ENCODE assay signal across 8 cellular contexts in genomic region chr4:47933798-47934197, GRCh38. TPM values are rescaled to one million over a fixed set of nuclear protein-coding genes. Genes with fewer than 3 reads are reported as not detected.
A peak's percentile ranks its signal among the peaks of the same experiment; 100 is the strongest.
DNase-seq lines count a peak whose midpoint lies in the region; ATAC-seq, FAIRE-seq and TF ChIP-seq lines count a peak whose summit lies in the region.

No MANE protein-coding gene starts in this region.

- ATAC-seq in activated CD4-positive, alpha-beta T cell treated with anti-CD3 and anti-CD28 coated beads for 36 hours: peak; percentile 49
- ATAC-seq in HG02981 (IDR thresholded peaks at IDR 0.05; ENCODE audit: unreplicated experiment) (peak; percentile 66), HG02840 (IDR thresholded peaks at IDR 0.05; ENCODE audit: low FRiP score, unreplicated experiment) (no peak), HG03460 (IDR thresholded peaks at IDR 0.05; ENCODE audit: unreplicated experiment) (no peak)
- ATAC-seq in naive thymus-derived CD8-positive, alpha-beta T cell: peak; percentile 62 to 67

- no peaks in the 10 kb centered on the region for H3K9me3 Mint-ChIP-seq in activated CD4-positive, alpha-beta T cell treated with anti-CD3 and anti-CD28 coated beads for 36 hours (ENCODE audit: low read depth)
- H3K9me3 Mint-ChIP-seq in activated CD4-positive, alpha-beta T cell treated with anti-CD3 and anti-CD28 coated beads, Interleukin-2, amount 10 ng/mL, durations not matched to agents 7 days and 5 days: no peaks in the 10 kb centered on the region
- H3K9me3 Mint-ChIP-seq in naive thymus-derived CD8-positive, alpha-beta T cell: no peaks in the 10 kb centered on the region

- H3K4me1 ChIP-seq in PC-9 (replicated peaks; ENCODE audit: insufficient read depth): no peaks in the 10 kb centered on the region

- H3K4me3 Mint-ChIP-seq in activated CD4-positive, alpha-beta T cell treated with anti-CD3 and anti-CD28 coated beads for 36 hours: no peak overlapping the region
- no peak overlapping the region for H3K4me3 Mint-ChIP-seq in activated CD4-positive, alpha-beta T cell treated with anti-CD3 and anti-CD28 coated beads, Interleukin-2, amount 10 ng/mL, durations not matched to agents 7 days and 5 days
- H3K4me3 Mint-ChIP-seq in naive thymus-derived CD8-positive, alpha-beta T cell: no peak overlapping the region

- intact Hi-C loops in activated CD4-positive, alpha-beta T cell treated with anti-CD3 and anti-CD28 coated beads for 36 hours (cut with DNase I, micrococcal nuclease): loop anchor here (1.0 to 5.0 kb wide), 6 partner anchors 96 to 266 kb away; partner anchors contain the start of gene CORIN (in 1 of the 2)
- intact Hi-C loops in PC-9 (cut with micrococcal nuclease; ENCODE audit: unreplicated experiment): loop anchor here (5.0 kb wide), 1 partner anchor 246 kb away; no protein-coding TSS in a partner anchor

- H3K36me3 Mint-ChIP-seq in activated CD4-positive, alpha-beta T cell treated with anti-CD3 and anti-CD28 coated beads for 36 hours (ENCODE audit: low read depth): no peaks in the 10 kb centered on the region
- no peaks in the 10 kb centered on the region for H3K36me3 Mint-ChIP-seq in activated CD4-positive, alpha-beta T cell treated with anti-CD3 and anti-CD28 coated beads, Interleukin-2, amount 10 ng/mL, durations not matched to agents 7 days and 5 days (ENCODE audit: low read depth)
- peaks cover 0 to 5% (median 0%) of the 10 kb centered on the region in 3 donors for H3K36me3 Mint-ChIP-seq in naive thymus-derived CD8-positive, alpha-beta T cell

- no peak for DNase-seq in activated CD4-positive, alpha-beta T cell treated with anti-CD3 and anti-CD28 coated beads for 36 hours
- DNase-seq in activated CD4-positive, alpha-beta T cell treated with anti-CD3 and anti-CD28 coated beads, Interleukin-2, amount 10 ng/mL, durations not matched to agents 7 days and 5 days: no peak
- DNase-seq in PC-9: peak in 1 of 2 experiments; percentile 41
- peak in 3 of 10 donors; percentile 52 to 59 (median 52) for DNase-seq in naive thymus-derived CD8-positive, alpha-beta T cell

- no TSS peak for BruUV-seq in PC-9 (replicated peaks; lab: Mats Ljungman, UMichigan)

- no peak overlapping the region for H3K27ac ChIP-seq in PC-9

- H3K4me2 ChIP-seq in PC-9: no peak overlapping the region

- no peaks in the 10 kb centered on the region for H3K9me2 ChIP-seq in PC-9 (ENCODE audit: insufficient read depth)

- H3K4me1 Mint-ChIP-seq in activated CD4-positive, alpha-beta T cell treated with anti-CD3 and anti-CD28 coated beads for 36 hours: no peaks in the 10 kb centered on the region
- H3K4me1 Mint-ChIP-seq in activated CD4-positive, alpha-beta T cell treated with anti-CD3 and anti-CD28 coated beads, Interleukin-2, amount 10 ng/mL, durations not matched to agents 7 days and 5 days: no peaks in the 10 kb centered on the region
- no peaks in the 10 kb centered on the region for H3K4me1 Mint-ChIP-seq in naive thymus-derived CD8-positive, alpha-beta T cell

- H3K4me3 ChIP-seq in PC-9: no peak overlapping the region

- no peak overlapping the region for H3K27ac Mint-ChIP-seq in activated CD4-positive, alpha-beta T cell treated with anti-CD3 and anti-CD28 coated beads for 36 hours
- no peak overlapping the region for H3K27ac Mint-ChIP-seq in activated CD4-positive, alpha-beta T cell treated with anti-CD3 and anti-CD28 coated beads, Interleukin-2, amount 10 ng/mL, durations not matched to agents 7 days and 5 days
- no peak overlapping the region for H3K27ac Mint-ChIP-seq in naive thymus-derived CD8-positive, alpha-beta T cell

- CTCF ChIA-PET in activated CD4-positive, alpha-beta T cell treated with anti-CD3 and anti-CD28 coated beads for 36 hours (lab: Charles Lee): interaction anchor here (0.6 to 3.4 kb wide), 29 partner anchors 10 to 1089 kb away, joined by 3 to 31 read pairs (median 4); partner anchors contain the start of gene CORIN
- CTCF ChIA-PET in activated CD4-positive, alpha-beta T cell treated with anti-CD3 and anti-CD28 coated beads, Interleukin-2, amount 10 ng/mL, durations not matched to agents 7 days and 5 days (lab: Charles Lee): interaction anchor here (1.0 to 1.5 kb wide), 5 partner anchors 12 to 261 kb away, joined by 3 to 4 read pairs (median 3); partner anchors contain the start of gene NFXL1
- CTCF ChIA-PET in PC-9 (lab: Charles Lee): interaction anchor here (0.6 to 1.3 kb wide), 6 partner anchors 19 to 1963 kb away, joined by 3 to 6 read pairs (median 4); partner anchors contain the start of gene NFXL1

- H2AFZ ChIP-seq in PC-9: no peak overlapping the region

- POLR2A ChIA-PET in activated CD4-positive, alpha-beta T cell treated with anti-CD3 and anti-CD28 coated beads for 36 hours (lab: Charles Lee): interaction anchor here (0.6 kb wide), 1 partner anchor 239 kb away, joined by 4 read pairs; no protein-coding TSS in a partner anchor
- POLR2A ChIA-PET in activated CD4-positive, alpha-beta T cell treated with anti-CD3 and anti-CD28 coated beads, Interleukin-2, amount 10 ng/mL, durations not matched to agents 7 days and 5 days (lab: Charles Lee): no interaction called here
- POLR2A ChIA-PET in PC-9 (lab: Charles Lee; ENCODE audit: unreplicated experiment): no interaction called here
- POLR2A ChIA-PET in naive thymus-derived CD8-positive, alpha-beta T cell (lab: Charles Lee): no interaction called here

- no peaks in the 10 kb centered on the region for H3F3A ChIP-seq in PC-9 (ENCODE audit: insufficient read depth, low read depth)

- no peaks in the 10 kb centered on the region for H3K79me2 ChIP-seq in PC-9 (ENCODE audit: low read depth)

- no peaks in the 10 kb centered on the region for H4K20me1 ChIP-seq in PC-9 (ENCODE audit: insufficient read depth)

- no peaks in the 10 kb centered on the region for H3K9me3 ChIP-seq in PC-9 (ENCODE audit: insufficient read depth, low read depth)

- H3K27me3 Mint-ChIP-seq in activated CD4-positive, alpha-beta T cell treated with anti-CD3 and anti-CD28 coated beads for 36 hours: peaks cover 2% of the 10 kb centered on the region
- peaks cover 6% of the 10 kb centered on the region for H3K27me3 Mint-ChIP-seq in activated CD4-positive, alpha-beta T cell treated with anti-CD3 and anti-CD28 coated beads, Interleukin-2, amount 10 ng/mL, durations not matched to agents 7 days and 5 days
- H3K27me3 Mint-ChIP-seq in naive thymus-derived CD8-positive, alpha-beta T cell: peaks cover 0 to 8% (median 2%) of the 10 kb centered on the region in 5 donors

- peak; percentile 95 for FAIRE-seq in endometrium (lab: Jason Lieb, UNC)

- H3K27me3 ChIP-seq in PC-9 (ENCODE audit: insufficient read depth, low read depth): no peaks in the 10 kb centered on the region

- no peaks in the 10 kb centered on the region for H3K36me3 ChIP-seq in PC-9 (ENCODE audit: low read depth)

- TF ChIP-seq CTCF in PC-9 (conservative IDR thresholded peaks at IDR 0.05): peak; percentile 85

RNA-seq across cellular contexts. Expression of gene NFXL1, which starts 19.4 kb away (rescaled TPM):
- 10 to 100 TPM; 12.6 to 14.4 TPM for total RNA-seq in activated CD4-positive, alpha-beta T cell treated with anti-CD3 and anti-CD28 coated beads for 36 hours
- total RNA-seq in activated CD4-positive, alpha-beta T cell treated with anti-CD3 and anti-CD28 coated beads, Interleukin-2, amount 10 ng/mL, durations not matched to agents 7 days and 5 days: 10 to 100 TPM in 1 of 2 experiments, 1 to 10 TPM in 1; 9.0 to 10.6 TPM
- total RNA-seq in PC-9 (2021): 15.5 and 15.7 TPM in 2 replicates
- 10 to 100 TPM; 15.2 to 17.9 TPM for total RNA-seq in naive thymus-derived CD8-positive, alpha-beta T cell
- polyA plus RNA-seq in naive thymus-derived CD8-positive, alpha-beta T cell: 10 to 100 TPM in 1 of 3 donors, 1 to 10 TPM in 2; 7.1 to 12.1 (median 8.0) TPM

Comparison
In these comparisons a context has a peak if more than half of its experiments do, and no peak if none do; other contexts are left out.
1. ATAC-seq: peak in activated CD4-positive, alpha-beta T cell treated with anti-CD3 and anti-CD28 coated beads for 36 hours (single experiment), HG02981 (single experiment) and naive thymus-derived CD8-positive, alpha-beta T cell (2 of 2); none in HG02840 (single experiment) and HG03460 (single experiment).